Comparison of ENCODE assay signal across 19 cellular contexts in the genomic region with DNA sequence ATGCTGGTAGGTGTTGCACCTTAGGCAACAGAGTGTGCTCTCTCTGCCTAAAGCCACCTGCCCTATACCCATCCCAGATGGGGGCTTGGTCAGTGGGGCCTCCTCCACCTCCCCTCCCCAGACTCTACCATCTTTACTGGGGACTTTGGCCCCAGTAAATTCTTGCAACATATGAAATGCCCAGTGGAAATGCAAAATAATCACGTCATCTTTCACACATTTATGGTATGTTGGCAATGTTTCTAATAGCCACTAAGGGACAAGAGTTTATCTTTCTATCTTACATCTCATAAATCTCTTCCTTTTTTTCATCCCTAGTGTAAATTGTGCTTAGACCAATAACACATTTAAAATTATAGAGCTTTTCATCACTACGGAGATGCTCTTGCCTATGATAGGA.
DNase-seq lines count a peak whose midpoint lies in the region; ATAC-seq, FAIRE-seq and TF ChIP-seq lines count a peak whose summit lies in the region.
"Had no signal": no experiment of that assay in that cellular context is flagged by ENCODE, and none has a peak within 500 bp of the region (broad histone marks: within the 10 kb centered on the region; RNA-seq: fewer than 3 reads in every experiment).

No MANE protein-coding gene starts in this region.

- 59% methylated on average over 2 of the region's 2 CpGs for WGBS in SK-N-SH (ENCODE audit: low lambda C conversion rate)
- WGBS in hepatocyte (ENCODE audit: low lambda C conversion rate, missing lambda C conversion rate): 64% methylated on average over 2 of the region's 2 CpGs
- 38 to 59% (median 58%) methylated on average over 2 of the region's 2 CpGs for WGBS in small intestine, 3 donors

- H3K4me2 ChIP-seq in HCT116 (ENCODE audit: low read length) (peak overlapping the region; percentile 38), SK-N-SH (peak overlapping the region; percentile 63), hepatocyte (peak overlapping the region; percentile 58)

- H3K9me2 ChIP-seq in HCT116 (ENCODE audit: insufficient read depth) (no peaks in the 10 kb centered on the region), SK-N-SH (no peaks in the 10 kb centered on the region), hepatocyte (replicated peaks; ENCODE audit: insufficient read depth) (no peaks in the 10 kb centered on the region)

- H3K27ac ChIP-seq in HCT116 (ENCODE audit: low read depth, low read length) (no peak overlapping the region), SK-N-SH (ENCODE audit: low read depth in 2 of 2, low read length in 1 of 2) (peak overlapping the region; percentile 55 to 78), hepatocyte (peak overlapping the region; percentile 85), small intestine (ENCODE audit: low read depth in 1 of 2, low read length in 1 of 2) (no peak overlapping the region)
- H3K27ac ChIP-seq: thoracic aorta had no signal

- no peak for DNase-seq in HCT116 (ENCODE audit: low read depth, low spot score)
- DNase-seq in SK-N-SH: no peak
- DNase-seq in hepatocyte (ENCODE audit: low spot score): peak; percentile 49
- DNase-seq in small intestine: peak; percentile 45
- DNase-seq in NCI-H2107 treated with DMSO at 0.1 percent for 48 hours (lab: John Stamatoyannopoulos, UW; ENCODE audit: unreplicated experiment): no peak
- no peak for DNase-seq in NCI-H774 (lab: John Stamatoyannopoulos, UW)
- no peak for DNase-seq in activated CD4-positive, alpha-beta T cell treated with anti-CD3 and anti-CD28 coated beads for 1 hour
- DNase-seq: DMS 273 treated with DMSO at 0.1 percent for 48 hours; effector memory CD4-positive, alpha-beta T cell; GOT3; Kasumi-1; left colon; NCI-H1436; NCI-H226; occipital lobe; stimulated activated CD4-positive, alpha-beta T cell treated with anti-CD3 and anti-CD28 coated beads, Interleukin-4, amount 100 ng/mL, for 4 hours; stimulated activated CD8-positive, alpha-beta memory T cell treated with anti-CD3 and anti-CD28 coated beads, Interleukin-4, amount 100 ng/mL, for 48 hours had no signal

- peaks cover 2 to 53% of the 10 kb centered on the region in 2 experiments; a peak in 3 of 4 replicates for H3K4me1 ChIP-seq in HCT116 (ENCODE audit: control insufficient read depth in 1 of 2, insufficient read depth in 2 of 2, low read length in 2 of 2)
- peaks cover 27 to 43% of the 10 kb centered on the region in 2 experiments for H3K4me1 ChIP-seq in SK-N-SH (ENCODE audit: control insufficient read depth in 1 of 2, insufficient read depth in 2 of 2, low read depth in 1 of 2, low read length in 1 of 2)
- H3K4me1 ChIP-seq in hepatocyte (ENCODE audit: insufficient read depth): peaks cover 41% of the 10 kb centered on the region
- H3K4me1 ChIP-seq in small intestine (ENCODE audit: control insufficient read depth in 2 of 2, insufficient read depth in 1 of 2, low read depth in 1 of 2, low read length in 1 of 2): no peaks in the 10 kb centered on the region

- no peak overlapping the region for H3K4me3 ChIP-seq in HCT116 (replicated peaks in 1 of 2; ENCODE audit: low read depth in 1 of 2, low read length in 2 of 2)
- no peak overlapping the region; a peak in 1 of 4 replicates for H3K4me3 ChIP-seq in SK-N-SH (ENCODE audit: low read depth in 2 of 2, low read length in 1 of 2)
- no peak overlapping the region for H3K4me3 ChIP-seq in hepatocyte
- H3K4me3 ChIP-seq in small intestine (ENCODE audit: low read depth in 1 of 2, low read length in 2 of 2): no peak overlapping the region
- H3K4me3 ChIP-seq: thoracic aorta had no signal

- H3K27me3 ChIP-seq in HCT116 (ENCODE audit: insufficient read depth, low read length): no peaks in the 10 kb centered on the region
- H3K27me3 ChIP-seq in SK-N-SH (ENCODE audit: insufficient read depth): no peaks in the 10 kb centered on the region
- H3K27me3 ChIP-seq in hepatocyte: no peaks in the 10 kb centered on the region
- H3K27me3 ChIP-seq in small intestine (ENCODE audit: control insufficient read depth in 2 of 2, insufficient read depth in 2 of 2, low read length in 2 of 2): no peaks in the 10 kb centered on the region

- POLR2A ChIA-PET in HCT116 (lab: Charles Lee): interaction anchor here (2.1 kb wide), 1 partner anchor 44 kb away, joined by 4 read pairs; no protein-coding TSS in a partner anchor
- POLR2A ChIA-PET in SK-N-SH (lab: Yijun Ruan, JAX): no interaction called here

- peaks cover 20% of the 10 kb centered on the region for H3F3A ChIP-seq in SK-N-SH (replicated peaks; ENCODE audit: insufficient read depth)

- ATAC-seq in HCT116 (no peak), HG03045 (IDR thresholded peaks at IDR 0.05; ENCODE audit: unreplicated experiment) (no peak)
- ATAC-seq: left colon had no signal

- 0 out of 4 replicates have a peak, but pooled peaks of 1 of the 2 experiments have one; percentile 30 for TF ChIP-seq EP300 in SK-N-SH (IDR thresholded peaks at IDR 0.05; ENCODE audit: borderline replicate concordance in 1 of 2, low read depth in 1 of 2, low read length in 1 of 2)

- H2AFZ ChIP-seq in HCT116 (ENCODE audit: low read depth, low read length, poor library complexity, severe bottlenecking) (no peak overlapping the region), SK-N-SH (ENCODE audit: low read depth) (no peak overlapping the region), hepatocyte (peak overlapping the region; percentile 13)

- H3K79me2 ChIP-seq in HCT116 (ENCODE audit: insufficient read depth, low read length) (no peaks in the 10 kb centered on the region), SK-N-SH (ENCODE audit: insufficient read depth) (no peaks in the 10 kb centered on the region), hepatocyte (no peaks in the 10 kb centered on the region)

- CTCF ChIA-PET in HCT116 (lab: Charles Lee) (no interaction called here), SK-N-SH (lab: Yijun Ruan, JAX) (interaction anchor here (0.8 to 1.1 kb wide), 2 partner anchors 70 to 654 kb away, joined by 3 read pairs; no protein-coding TSS in a partner anchor)

- intact Hi-C loops in HCT116 (cut with micrococcal nuclease): loop anchor here (10.0 kb wide), 1 partner anchor 598 kb away; no protein-coding TSS in a partner anchor

- TF ChIP-seq CTCF in HCT116 (IDR thresholded peaks at IDR 0.05 in 2 of 3, conservative IDR thresholded peaks at IDR 0.05 in 1 of 3; ENCODE audit: borderline replicate concordance in 1 of 3, insufficient read depth in 1 of 3, low read depth in 2 of 3, low read length in 2 of 3) (no peak), SK-N-SH (IDR thresholded peaks at IDR 0.05) (no peak), hepatocyte (IDR thresholded peaks at IDR 0.05; ENCODE audit: poor library complexity) (no peak)

- H3K9ac ChIP-seq in HCT116 (ENCODE audit: low read length): no peak overlapping the region
- peak overlapping the region; percentile 42 for H3K9ac ChIP-seq in SK-N-SH

- no peaks in the 10 kb centered on the region for H3K9me3 ChIP-seq in HCT116 (ENCODE audit: control insufficient read depth in 1 of 2, insufficient read depth in 1 of 2, low read depth in 1 of 2, low read length in 2 of 2)
- no peaks in the 10 kb centered on the region for H3K9me3 ChIP-seq in SK-N-SH
- H3K9me3 ChIP-seq in hepatocyte (ENCODE audit: low read depth): no peaks in the 10 kb centered on the region
- no peaks in the 10 kb centered on the region for H3K9me3 ChIP-seq in small intestine (ENCODE audit: control insufficient read depth, low read depth)
- H3K9me3 ChIP-seq: thoracic aorta had no signal

- no peak for TF ChIP-seq RAD21 in HCT116 (IDR thresholded peaks at IDR 0.05; ENCODE audit: low read depth)
- TF ChIP-seq RAD21 in SK-N-SH (IDR thresholded peaks at IDR 0.05; ENCODE audit: low read length): no peak

- no peak for FAIRE-seq in small intestine (lab: Jason Lieb, UNC)

- BruUV-seq in HCT116 (replicated peaks; lab: Mats Ljungman, UMichigan): no TSS peak

- TF ChIP-seq POLR2A in HCT116 (IDR thresholded peaks at IDR 0.05; ENCODE audit: borderline replicate concordance, extremely low read depth, insufficient read depth, insufficient read length): no peak

- H3K36me3 ChIP-seq in HCT116 (ENCODE audit: control insufficient read depth in 1 of 2, insufficient read depth in 2 of 2, low read length in 2 of 2) (no peaks in the 10 kb centered on the region), SK-N-SH (replicated peaks in 1 of 2; ENCODE audit: control insufficient read depth in 1 of 2, insufficient read depth in 2 of 2, low read length in 1 of 2) (no peaks in the 10 kb centered on the region), hepatocyte (replicated peaks; ENCODE audit: insufficient read depth, low read depth) (no peaks in the 10 kb centered on the region), small intestine (ENCODE audit: control insufficient read depth in 2 of 2, insufficient read depth in 2 of 2, low read length in 2 of 2) (no peaks in the 10 kb centered on the region)
- H3K36me3 ChIP-seq: thoracic aorta had no signal

- no peaks in the 10 kb centered on the region for H4K20me1 ChIP-seq in HCT116 (ENCODE audit: insufficient read depth)
- H4K20me1 ChIP-seq in SK-N-SH (ENCODE audit: insufficient read depth): no peaks in the 10 kb centered on the region
- no peaks in the 10 kb centered on the region for H4K20me1 ChIP-seq in hepatocyte (ENCODE audit: insufficient read depth, poor library complexity, severe bottlenecking)

- RAD21 ChIA-PET in HCT116 (lab: Charles Lee; ENCODE audit: low non-redundant PET in 1 of 2, low total read pairs in 2 of 2, uncharacterized antibody in 2 of 2, unreplicated experiment in 2 of 2): no interaction called here

TF ChIP-seq in HCT116, 20 proteins besides CTCF, POLR2A, EP300 and RAD21 (continues in another document):
- TF ChIP-seq TCF7L2 (IDR thresholded peaks at IDR 0.05; ENCODE audit: borderline replicate concordance, extremely low read depth, insufficient read depth, insufficient read length): no peak
- no peak for TF ChIP-seq YY1 (IDR thresholded peaks at IDR 0.05; ENCODE audit: extremely low read depth, insufficient replicate concordance, low read depth, low read length)
- no peak for TF ChIP-seq ZFX (IDR thresholded peaks at IDR 0.05)

TF ChIP-seq in SK-N-SH, 30 proteins besides CTCF, POLR2A, EP300 and RAD21 (continues in another document):
- TF ChIP-seq GATA2 (CRISPR knock-in tag; IDR thresholded peaks at IDR 0.05) (no peak), NFIC (IDR thresholded peaks at IDR 0.05; ENCODE audit: borderline replicate concordance) (peak; percentile 45; the same call in 1 of the 2 replicates), MEF2A (IDR thresholded peaks at IDR 0.05; ENCODE audit: borderline replicate concordance, low read depth) (no peak), SMC3 (IDR thresholded peaks at IDR 0.05; ENCODE audit: low read depth, low read length) (no peak), GABPA (IDR thresholded peaks at IDR 0.05; ENCODE audit: low read depth) (no peak)
- TF ChIP-seq, protein P1, sequence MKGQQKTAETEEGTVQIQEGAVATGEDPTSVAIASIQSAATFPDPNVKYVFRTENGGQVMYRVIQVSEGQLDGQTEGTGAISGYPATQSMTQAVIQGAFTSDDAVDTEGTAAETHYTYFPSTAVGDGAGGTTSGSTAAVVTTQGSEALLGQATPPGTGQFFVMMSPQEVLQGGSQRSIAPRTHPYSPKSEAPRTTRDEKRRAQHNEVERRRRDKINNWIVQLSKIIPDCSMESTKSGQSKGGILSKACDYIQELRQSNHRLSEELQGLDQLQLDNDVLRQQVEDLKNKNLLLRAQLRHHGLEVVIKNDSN (IDR thresholded peaks at IDR 0.05; ENCODE audit: borderline replicate concordance, low read depth): no peak

Comparison
In these comparisons a context has a peak if more than half of its experiments do, and no peak if none do; other contexts are left out.
1. DNase-seq: peak in hepatocyte (single experiment) and small intestine (single experiment); none in HCT116 (single experiment), SK-N-SH (single experiment), NCI-H2107 treated with DMSO at 0.1 percent for 48 hours (single experiment), NCI-H774 (single experiment) and activated CD4-positive, alpha-beta T cell treated with anti-CD3 and anti-CD28 coated beads for 1 hour (single experiment).
2. H3K27ac ChIP-seq: peak in SK-N-SH (2 of 2) and hepatocyte (single experiment); none in HCT116 (single experiment) and small intestine (0 of 2).
3. Peak in every context shown above with its lines, with median percentiles within 50 percentile points of each other: H3K4me2 ChIP-seq.